In genomic region chr11:1745701-1746320, GRCh38 we compare ENCODE assay signal across 32 cellular contexts. TPM values are rescaled to one million over a fixed set of nuclear protein-coding genes. Genes with fewer than 3 reads are reported as not detected.
DNase-seq lines count a peak whose midpoint lies in the region; ATAC-seq and TF ChIP-seq lines count a peak whose summit lies in the region.
"Had no signal": no experiment of that assay in that cellular context is flagged by ENCODE, and none has a peak within 500 bp of the region (broad histone marks: within the 10 kb centered on the region; RNA-seq: fewer than 3 reads in every experiment).

No MANE protein-coding gene starts in this region.

- no peak overlapping the region for H3K23ac ChIP-seq in mesenchymal stem cell (ENCODE audit: low read length in 2 of 2)

- CTCF ChIA-PET in activated naive CD4-positive, alpha-beta T cell treated with anti-CD3 and anti-CD28 coated beads, Interleukin-2, amount 10 ng/mL, durations not matched to agents 7 days and 5 days (lab: Charles Lee), result no interaction called here

- TF ChIP-seq CTCF in chondrocyte (IDR thresholded peaks at IDR 0.05), result no peak
- TF ChIP-seq CTCF in thoracic aorta (IDR thresholded peaks at IDR 0.05), result no peak
- no peak for TF ChIP-seq CTCF in brain microvascular endothelial cell (IDR thresholded peaks at IDR 0.05; ENCODE audit: low read depth, low read length, missing control alignments)
- no peak for TF ChIP-seq CTCF in uterus (IDR thresholded peaks at IDR 0.05)

- H2BK120ac ChIP-seq in mesenchymal stem cell (ENCODE audit: low read depth, low read length), result no peak overlapping the region

- H3K4me1 ChIP-seq in mesenchymal stem cell (ENCODE audit: control insufficient read depth, insufficient read depth, low read depth, low read length) (peaks cover 28% of the 10 kb centered on the region), thoracic aorta (ENCODE audit: control insufficient read depth in 1 of 2, low read depth in 2 of 2) (peaks cover 19 to 42% of the 10 kb centered on the region in 2 donors), uterus (peaks cover 0 to 10% of the 10 kb centered on the region in 2 donors)

- no peak overlapping the region for H3K4me3 ChIP-seq in mesenchymal stem cell (ENCODE audit: insufficient read depth in 1 of 2, low read depth in 1 of 2, low read length in 2 of 2)
- H3K4me3 ChIP-seq in thoracic aorta, result peak overlapping the region; percentile 88
- no peak overlapping the region for H3K4me3 ChIP-seq in brain microvascular endothelial cell (ENCODE audit: low read depth, low read length)
- H3K4me3 ChIP-seq in uterus, result no peak overlapping the region
- H3K4me3 ChIP-seq: heart right ventricle, left ventricle myocardium inferior, sigmoid colon, SJSA1 had no signal

- no peaks in the 10 kb centered on the region for H3K79me1 ChIP-seq in mesenchymal stem cell (replicated peaks; ENCODE audit: low read length, poor library complexity, severe bottlenecking)

- H3K9ac ChIP-seq in mesenchymal stem cell (ENCODE audit: low read length), result no peak overlapping the region

- ATAC-seq in thoracic aorta (ENCODE audit: insufficient number of reproducible peaks, low FRiP score, low read depth), result no peak
- ATAC-seq: activated CD4-positive, alpha-beta T cell treated with anti-CD3 and anti-CD28 coated beads for 36 hours; activated T-cell treated with anti-CD3 and anti-CD28 coated beads, Interleukin-2, amount 50 U/mL, for 4 hours; Panc1; stimulated activated naive CD8-positive, alpha-beta T cell treated with anti-CD3 and anti-CD28 coated beads, Interleukin-15, amount 100 ng/mL, for 72 hours; T-cell had no signal

- H3K18ac ChIP-seq in mesenchymal stem cell (ENCODE audit: low read depth in 1 of 2, low read length in 2 of 2), result no peak overlapping the region

- no peak overlapping the region for H3K27ac ChIP-seq in mesenchymal stem cell (ENCODE audit: low read length, poor library complexity, severe bottlenecking)
- H3K27ac ChIP-seq in thoracic aorta, result no peak overlapping the region
- no peak overlapping the region for H3K27ac ChIP-seq in brain microvascular endothelial cell
- no peak overlapping the region for H3K27ac ChIP-seq in uterus
- H3K27ac ChIP-seq: heart right ventricle, sigmoid colon, SJSA1 had no signal

- 90% methylated on average over 14 of the region's 14 CpGs for WGBS in mesenchymal stem cell

- H3K4me2 ChIP-seq in mesenchymal stem cell (ENCODE audit: low read length, poor library complexity, severe bottlenecking), result no peak overlapping the region

- no peak overlapping the region for H2BK5ac ChIP-seq in mesenchymal stem cell (ENCODE audit: low read depth, low read length, poor library complexity, severe bottlenecking)

- H3K9me3 Mint-ChIP-seq in activated naive CD4-positive, alpha-beta T cell treated with anti-CD3 and anti-CD28 coated beads, Interleukin-2, amount 50 U/mL, for 24 hours, result no peaks in the 10 kb centered on the region
- H3K9me3 Mint-ChIP-seq in activated naive CD4-positive, alpha-beta T cell treated with anti-CD3 and anti-CD28 coated beads, Interleukin-2, amount 10 ng/mL, durations not matched to agents 7 days and 5 days, result peaks cover 10% of the 10 kb centered on the region
- H3K9me3 Mint-ChIP-seq in chondrocyte (ENCODE audit: low read depth), result no peaks in the 10 kb centered on the region
- H3K9me3 Mint-ChIP-seq: activated T-cell treated with anti-CD3 and anti-CD28 coated beads, Interleukin-2, amount 50 U/mL, for 4 hours; central memory CD8-positive, alpha-beta T cell; T-cell had no signal

- no peak overlapping the region for H2AK5ac ChIP-seq in mesenchymal stem cell (ENCODE audit: low read length, severe bottlenecking)

- H3K9me3 ChIP-seq in mesenchymal stem cell (ENCODE audit: control insufficient read depth, low read length) (no peaks in the 10 kb centered on the region), thoracic aorta (no peaks in the 10 kb centered on the region), uterus (no peaks in the 10 kb centered on the region)
- H3K9me3 ChIP-seq: heart right ventricle, left ventricle myocardium inferior, sigmoid colon, SJSA1, tibial artery had no signal

- no peak overlapping the region for H2AFZ ChIP-seq in mesenchymal stem cell (ENCODE audit: low read depth, low read length)

- H3K4me1 Mint-ChIP-seq in activated naive CD4-positive, alpha-beta T cell treated with anti-CD3 and anti-CD28 coated beads, Interleukin-2, amount 50 U/mL, for 24 hours, result peaks cover 14% of the 10 kb centered on the region
- H3K4me1 Mint-ChIP-seq in activated naive CD4-positive, alpha-beta T cell treated with anti-CD3 and anti-CD28 coated beads, Interleukin-2, amount 10 ng/mL, durations not matched to agents 7 days and 5 days, result peaks cover 10% of the 10 kb centered on the region
- H3K4me1 Mint-ChIP-seq in chondrocyte (ENCODE audit: low read depth), result peaks cover 50% of the 10 kb centered on the region

- peaks cover 11% of the 10 kb centered on the region for H3K27me3 Mint-ChIP-seq in activated naive CD4-positive, alpha-beta T cell treated with anti-CD3 and anti-CD28 coated beads, Interleukin-2, amount 50 U/mL, for 24 hours
- peaks cover 45% of the 10 kb centered on the region for H3K27me3 Mint-ChIP-seq in activated naive CD4-positive, alpha-beta T cell treated with anti-CD3 and anti-CD28 coated beads, Interleukin-2, amount 10 ng/mL, durations not matched to agents 7 days and 5 days
- no peaks in the 10 kb centered on the region for H3K27me3 Mint-ChIP-seq in chondrocyte (ENCODE audit: low read depth)

- TF ChIP-seq POLR2A in uterus (IDR thresholded peaks at IDR 0.05), result no peak

- peak overlapping the region; percentile 5 for H4K91ac ChIP-seq in mesenchymal stem cell (ENCODE audit: low read length)

- peak overlapping the region in 1 of 2 experiments; percentile 36 for H3K14ac ChIP-seq in mesenchymal stem cell (ENCODE audit: low read length in 2 of 2)

- H4K8ac ChIP-seq in mesenchymal stem cell (ENCODE audit: low read length), result no peak overlapping the region

- H3K4me3 Mint-ChIP-seq in activated naive CD4-positive, alpha-beta T cell treated with anti-CD3 and anti-CD28 coated beads, Interleukin-2, amount 50 U/mL, for 24 hours, result no peak overlapping the region
- H3K4me3 Mint-ChIP-seq in activated naive CD4-positive, alpha-beta T cell treated with anti-CD3 and anti-CD28 coated beads, Interleukin-2, amount 10 ng/mL, durations not matched to agents 7 days and 5 days, result no peak overlapping the region
- H3K4me3 Mint-ChIP-seq in chondrocyte (ENCODE audit: unreplicated experiment), result peak overlapping the region; percentile 92
- H3K4me3 Mint-ChIP-seq: activated CD4-positive, alpha-beta T cell treated with anti-CD3 and anti-CD28 coated beads for 36 hours; activated T-cell treated with anti-CD3 and anti-CD28 coated beads, Interleukin-2, amount 50 U/mL, for 4 hours; CD4-positive, alpha-beta memory T cell; central memory CD8-positive, alpha-beta T cell; nephron progenitor cell; stimulated activated naive CD8-positive, alpha-beta T cell treated with anti-CD3 and anti-CD28 coated beads, Interleukin-15, amount 100 ng/mL, for 72 hours; T-cell had no signal

- intact Hi-C loops in uterus (cut with DNase I; ENCODE audit: low total_unique reads), result no loop called here

- H3K27ac Mint-ChIP-seq in activated naive CD4-positive, alpha-beta T cell treated with anti-CD3 and anti-CD28 coated beads, Interleukin-2, amount 50 U/mL, for 24 hours, result peak overlapping the region; percentile 12
- no peak overlapping the region for H3K27ac Mint-ChIP-seq in activated naive CD4-positive, alpha-beta T cell treated with anti-CD3 and anti-CD28 coated beads, Interleukin-2, amount 10 ng/mL, durations not matched to agents 7 days and 5 days
- no peak overlapping the region for H3K27ac Mint-ChIP-seq in chondrocyte (ENCODE audit: unreplicated experiment)
- H3K27ac Mint-ChIP-seq: activated CD4-positive, alpha-beta T cell treated with anti-CD3 and anti-CD28 coated beads for 36 hours; nephron progenitor cell; stimulated activated naive CD8-positive, alpha-beta T cell treated with anti-CD3 and anti-CD28 coated beads, Interleukin-15, amount 100 ng/mL, for 72 hours; T-cell had no signal

- in situ Hi-C loops in brain microvascular endothelial cell (cut with HindIII; ENCODE audit: low pct_ligation_motif_present, low sequenced_read_pairs), result no loop called here

- H3K36me3 ChIP-seq in mesenchymal stem cell (ENCODE audit: control insufficient read depth in 1 of 2, insufficient read depth in 2 of 2, low read depth in 1 of 2, low read length in 2 of 2) (peaks cover 11 to 15% of the 10 kb centered on the region in 2 experiments), thoracic aorta (no peaks in the 10 kb centered on the region), brain microvascular endothelial cell (replicated peaks) (no peaks in the 10 kb centered on the region), uterus (no peaks in the 10 kb centered on the region)
- H3K36me3 ChIP-seq: heart right ventricle, left ventricle myocardium inferior, sigmoid colon, SJSA1, tibial artery had no signal

- H3K4ac ChIP-seq in mesenchymal stem cell (ENCODE audit: low read depth in 1 of 2, low read length in 2 of 2), result no peak overlapping the region

- DNase-seq in activated naive CD4-positive, alpha-beta T cell treated with anti-CD3 and anti-CD28 coated beads, Interleukin-2, amount 10 ng/mL, durations not matched to agents 7 days and 5 days, result no peak
- DNase-seq in chondrocyte (ENCODE audit: low spot score) (peak; percentile 48), mesenchymal stem cell (no peak), thoracic aorta (ENCODE audit: low spot score) (no peak), COLO829 (ENCODE audit: low spot score) (no peak), brain microvascular endothelial cell (no peak), uterus (no peak)
- DNase-seq: 8988T; activated CD4-positive, alpha-beta T cell treated with anti-CD3 and anti-CD28 coated beads for 36 hours; activated naive CD4-positive, alpha-beta T cell treated with Interleukin-2 at 50 U/mL for 16 hours; activated T-cell treated with anti-CD3 and anti-CD28 coated beads, Interleukin-2, amount 50 U/mL, for 4 hours; CD4-positive, alpha-beta memory T cell; DMS153; effector CD8-positive, alpha-beta T cell; erythroblast; foreskin fibroblast; Karpas-422; MV-4-11; NCI-H2171; NCI-H524; nephron progenitor cell; stimulated activated naive CD8-positive, alpha-beta T cell treated with anti-CD3 and anti-CD28 coated beads, Interleukin-15, amount 100 ng/mL, for 72 hours; T-cell had no signal

- H3K27me3 ChIP-seq in mesenchymal stem cell (ENCODE audit: control insufficient read depth in 1 of 2, insufficient read depth in 1 of 2, low read length in 2 of 2) (peaks cover 3 to 29% of the 10 kb centered on the region in 2 experiments), thoracic aorta (replicated peaks; ENCODE audit: insufficient read depth) (no peaks in the 10 kb centered on the region), brain microvascular endothelial cell (replicated peaks) (no peaks in the 10 kb centered on the region), uterus (peaks cover 0 to 3% of the 10 kb centered on the region in 2 donors)
- H3K27me3 ChIP-seq: tibial artery had no signal

- no peak overlapping the region for H2BK12ac ChIP-seq in mesenchymal stem cell (ENCODE audit: low read length in 2 of 2)

- H2BK15ac ChIP-seq in mesenchymal stem cell (ENCODE audit: low read depth, poor library complexity, severe bottlenecking), result no peak overlapping the region

- H3K36me3 Mint-ChIP-seq in activated naive CD4-positive, alpha-beta T cell treated with anti-CD3 and anti-CD28 coated beads, Interleukin-2, amount 50 U/mL, for 24 hours, result no peaks in the 10 kb centered on the region
- H3K36me3 Mint-ChIP-seq in activated naive CD4-positive, alpha-beta T cell treated with anti-CD3 and anti-CD28 coated beads, Interleukin-2, amount 10 ng/mL, durations not matched to agents 7 days and 5 days, result peaks cover 5% of the 10 kb centered on the region
- peaks cover 27% of the 10 kb centered on the region for H3K36me3 Mint-ChIP-seq in chondrocyte (ENCODE audit: low read depth)
- H3K36me3 Mint-ChIP-seq: T-cell had no signal

RNA-seq across cellular contexts. Expression of gene IFITM10, which starts 4.6 kb away (rescaled TPM):
- 39.8 to 159 TPM (median 41.2 TPM) in 3 replicates for total RNA-seq in chondrocyte
- polyA plus RNA-seq in mesenchymal stem cell (2013, experiment 1 of 2), result 0.61 TPM
- polyA plus RNA-seq in mesenchymal stem cell (2013, experiment 2 of 2), result 0.53 TPM
- 10 to 100 TPM; 27.2 to 28.6 TPM for total RNA-seq in thoracic aorta
- total RNA-seq in uterus, result under 1 TPM in 1 of 4 donors, not detected in 3; 0.85 TPM
- polyA plus RNA-seq: CD4-positive, alpha-beta memory T cell had no signal

RNA-seq across cellular contexts. Expression of gene CTSD, which starts 17.9 kb away (rescaled TPM):
- total RNA-seq in chondrocyte (935 to 3,230 TPM (median 949 TPM) in 3 replicates), thoracic aorta (1,000 to 10,000 TPM in 1 of 2 donors, 100 to 1,000 TPM in 1; 427 to 1,049 TPM), uterus (100 to 1,000 TPM in 2 of 4 donors, 10 to 100 TPM in 2; 80.0 to 188 (median 126) TPM)
- 431 TPM for polyA plus RNA-seq in mesenchymal stem cell (2013, experiment 1 of 2)
- polyA plus RNA-seq in mesenchymal stem cell (2013, experiment 2 of 2), result 422 TPM

RNA-seq across cellular contexts. Expression of gene KRTAP5-6, which starts 48.8 kb away (rescaled TPM):
- not detected in 3 replicates for total RNA-seq in chondrocyte
- not detected for polyA plus RNA-seq in mesenchymal stem cell (2013, experiment 1 of 2)
- polyA plus RNA-seq in mesenchymal stem cell (2013, experiment 2 of 2), result not detected
- total RNA-seq in thoracic aorta, result not detected
- not detected for total RNA-seq in uterus
- total RNA-seq: activated CD4-positive, alpha-beta T cell treated with anti-CD3 and anti-CD28 coated beads for 36 hours; activated T-cell treated with anti-CD3 and anti-CD28 coated beads, Interleukin-2, amount 50 U/mL, for 4 hours; aorta; CD4-positive, alpha-beta memory T cell; heart right ventricle; left ventricle myocardium inferior; sigmoid colon; SJSA1; T-cell had no signal
- polyA plus RNA-seq: aorta; CD4-positive, alpha-beta memory T cell; heart right ventricle; sigmoid colon had no signal

Comparison
In these comparisons a context has a peak if more than half of its experiments do, and no peak if none do; other contexts are left out.
1. RNA of gene IFITM10, which starts 4.6 kb away (total RNA-seq): 39.8 to 159 TPM in chondrocyte and 27.2 to 28.6 TPM in thoracic aorta; 0.85 TPM in uterus; every median in the first group is over 10 times any median in the second.